ENCODE assay signal across 1 cellular context in genomic region chr12:110739894-110740293, GRCh38.
TF ChIP-seq lines count a peak whose summit lies in the region.

No MANE protein-coding gene starts in this region.

TF ChIP-seq in endothelial cell of umbilical vein, 7 proteins besides CTCF, POLR2A, EP300 and RAD21 (continued from another document):
- TF ChIP-seq MAX (IDR thresholded peaks at IDR 0.05; ENCODE audit: insufficient read depth, insufficient read length) (no peak), MYC (IDR thresholded peaks at IDR 0.05; ENCODE audit: low read depth, low read length) (no peak), JUN (IDR thresholded peaks at IDR 0.05; ENCODE audit: borderline replicate concordance, insufficient read depth, insufficient read length, low read depth) (no peak), FOS (IDR thresholded peaks at IDR 0.05; ENCODE audit: borderline replicate concordance, insufficient read depth, low read length) (no peak)
